In genomic region chr11:113137735-113138529, GRCh38 we compare ENCODE assay signal across 18 cellular contexts.
A peak's percentile ranks its signal among the peaks of the same experiment; 100 is the strongest.
DNase-seq lines count a peak whose midpoint lies in the region; ATAC-seq and TF ChIP-seq lines count a peak whose summit lies in the region.
"Had no signal": no experiment of that assay in that cellular context is flagged by ENCODE, and none has a peak within 500 bp of the region (broad histone marks: within the 10 kb centered on the region; RNA-seq: fewer than 3 reads in every experiment).

No MANE protein-coding gene starts in this region.

- peak overlapping the region; percentile 73 for H3K27ac ChIP-seq in cingulate gyrus (ENCODE audit: low read depth, low read length)
- H3K27ac ChIP-seq: breast epithelium, esophagus squamous epithelium, SJSA1, suprapubic skin had no signal

- H3K27ac Mint-ChIP-seq in activated CD8-positive, alpha-beta memory T cell treated with anti-CD3 and anti-CD28 coated beads, Interleukin-2, amount 10 ng/mL, durations not matched to agents 7 days and 5 days, result no peak overlapping the region
- H3K27ac Mint-ChIP-seq in progenitor cell of endocrine pancreas, result no peak overlapping the region
- H3K27ac Mint-ChIP-seq: activated T-helper 2 cell treated with anti-CD3 and anti-CD28 coated beads, Interferon-gamma antibody, Interleukin-2, Interleukin-4, amounts not matched to agents 10 μg/mL and 5 μg/mL and 100 μg/mL, durations not matched to agents 14 hours and 24 hours and 36 hours; B cell had no signal

- H3K4me1 Mint-ChIP-seq in activated CD8-positive, alpha-beta memory T cell treated with anti-CD3 and anti-CD28 coated beads, Interleukin-2, amount 10 ng/mL, durations not matched to agents 7 days and 5 days, result no peaks in the 10 kb centered on the region
- peaks cover 13% of the 10 kb centered on the region for H3K4me1 Mint-ChIP-seq in progenitor cell of endocrine pancreas (ENCODE audit: low read depth)
- H3K4me1 Mint-ChIP-seq: B cell had no signal

- CTCF ChIA-PET in activated CD8-positive, alpha-beta memory T cell treated with anti-CD3 and anti-CD28 coated beads, Interleukin-2, amount 10 ng/mL, durations not matched to agents 7 days and 5 days (lab: Charles Lee), result no interaction called here

- DNase-seq in NCI-H1417 treated with DMSO at 0.1 percent for 48 hours (lab: John Stamatoyannopoulos, UW) (peak; percentile 33), NCI-H345 treated with DMSO at 0.1 percent for 48 hours (lab: John Stamatoyannopoulos, UW; ENCODE audit: unreplicated experiment) (peak; percentile 45), pons (ENCODE audit: low spot score) (peak; percentile 75), progenitor cell of endocrine pancreas (ENCODE audit: low spot score, unreplicated experiment) (no peak), mesenteric fat pad (ENCODE audit: low spot score) (no peak)
- no peak for DNase-seq in activated CD8-positive, alpha-beta memory T cell treated with anti-CD3 and anti-CD28 coated beads, Interleukin-2, amount 10 ng/mL, durations not matched to agents 7 days and 5 days
- DNase-seq: activated CD4-positive, alpha-beta T cell treated with anti-CD3 and anti-CD28 coated beads for 1 hour; esophagus squamous epithelium; GOT3; MM.1S; stimulated activated CD8-positive, alpha-beta memory T cell treated with anti-CD3 and anti-CD28 coated beads, Interleukin-4, amount 100 ng/mL, for 48 hours; T-helper 9 cell had no signal

- no peak for ATAC-seq in activated CD8-positive, alpha-beta memory T cell treated with anti-CD3 and anti-CD28 coated beads, Interleukin-2, amount 10 ng/mL, durations not matched to agents 7 days and 5 days

- TF ChIP-seq CTCF in progenitor cell of endocrine pancreas (IDR thresholded peaks at IDR 0.05; ENCODE audit: unreplicated experiment), result no peak

- H3K36me3 Mint-ChIP-seq in activated CD8-positive, alpha-beta memory T cell treated with anti-CD3 and anti-CD28 coated beads, Interleukin-2, amount 10 ng/mL, durations not matched to agents 7 days and 5 days, result no peaks in the 10 kb centered on the region
- no peaks in the 10 kb centered on the region for H3K36me3 Mint-ChIP-seq in progenitor cell of endocrine pancreas (ENCODE audit: insufficient read depth)

- no peak overlapping the region for H3K4me3 Mint-ChIP-seq in activated CD8-positive, alpha-beta memory T cell treated with anti-CD3 and anti-CD28 coated beads, Interleukin-2, amount 10 ng/mL, durations not matched to agents 7 days and 5 days
- no peak overlapping the region for H3K4me3 Mint-ChIP-seq in progenitor cell of endocrine pancreas (ENCODE audit: low read depth)
- H3K4me3 Mint-ChIP-seq: B cell had no signal

- H3K9me3 Mint-ChIP-seq in activated CD8-positive, alpha-beta memory T cell treated with anti-CD3 and anti-CD28 coated beads, Interleukin-2, amount 10 ng/mL, durations not matched to agents 7 days and 5 days (ENCODE audit: low read depth), result no peaks in the 10 kb centered on the region
- H3K9me3 Mint-ChIP-seq in progenitor cell of endocrine pancreas (ENCODE audit: low read depth), result no peaks in the 10 kb centered on the region
- H3K9me3 Mint-ChIP-seq: activated T-helper 2 cell treated with anti-CD3 and anti-CD28 coated beads, Interferon-gamma antibody, Interleukin-2, Interleukin-4, amounts not matched to agents 10 μg/mL and 5 μg/mL and 100 μg/mL, durations not matched to agents 14 hours and 24 hours and 36 hours had no signal

- H3K27me3 Mint-ChIP-seq in activated CD8-positive, alpha-beta memory T cell treated with anti-CD3 and anti-CD28 coated beads, Interleukin-2, amount 10 ng/mL, durations not matched to agents 7 days and 5 days, result peaks cover 41% of the 10 kb centered on the region
- peaks cover 5% of the 10 kb centered on the region for H3K27me3 Mint-ChIP-seq in progenitor cell of endocrine pancreas

Comparison
In these comparisons a context has a peak if more than half of its experiments do, and no peak if none do; other contexts are left out.
1. DNase-seq: peak in NCI-H1417 treated with DMSO at 0.1 percent for 48 hours (single experiment), NCI-H345 treated with DMSO at 0.1 percent for 48 hours (single experiment) and pons (single experiment); none in activated CD8-positive, alpha-beta memory T cell treated with anti-CD3 and anti-CD28 coated beads, Interleukin-2, amount 10 ng/mL, durations not matched to agents 7 days and 5 days (single experiment), progenitor cell of endocrine pancreas (single experiment) and mesenteric fat pad (single experiment).